23 cellular contexts compared by ENCODE assay signal in genomic region chr3:134186391-134186790, GRCh38.
"Had no signal": no experiment of that assay in that cellular context is flagged by ENCODE, and none has a peak within 500 bp of the region (broad histone marks: within the 10 kb centered on the region; RNA-seq: fewer than 3 reads in every experiment).

No MANE protein-coding gene starts in this region.

- H3K36me3 Mint-ChIP-seq: natural killer cell had no signal

- H3K4me3 ChIP-seq: cardiac muscle cell, gastrocnemius medialis, heart left ventricle, left ventricle myocardium inferior, pancreas, tibial nerve, vagina had no signal

- H3K27ac ChIP-seq: cardiac muscle cell, epithelial cell of prostate, gastrocnemius medialis, heart left ventricle, left ventricle myocardium inferior, neutrophil, pancreas, tibial nerve, vagina had no signal

- H3K4me1 Mint-ChIP-seq: activated CD4-positive, alpha-beta T cell treated with anti-CD3 and anti-CD28 coated beads, Interleukin-2, amount 10 ng/mL, durations not matched to agents 24 days and 14 days; activated T-helper 17 cell treated with anti-CD3 and anti-CD28 coated beads, Interleukin-2, amount 50 U/mL, for 72 hours; natural killer cell had no signal

- H3K9me3 Mint-ChIP-seq: activated CD4-positive, alpha-beta T cell treated with anti-CD3 and anti-CD28 coated beads, Interleukin-2, amount 10 ng/mL, durations not matched to agents 24 days and 14 days; activated CD8-positive, alpha-beta T cell treated with anti-CD3 and anti-CD28 coated beads for 36 hours; activated naive CD8-positive, alpha-beta T cell treated with anti-CD3 and anti-CD28 coated beads for 36 hours; activated T-helper 17 cell treated with anti-CD3 and anti-CD28 coated beads, Interleukin-2, amount 50 U/mL, for 72 hours; dendritic cell treated with granulocyte-macrophage colony-stimulating factor and Interleukin-4, amounts not matched to agents 40 ng/mL and 50 ng/mL, for 4 days; natural killer cell; stimulated activated naive CD8-positive, alpha-beta T cell treated with anti-CD3 and anti-CD28 coated beads, Interleukin-15, Interleukin-2, amounts not matched to agents 100 ng/mL and 50 ng/mL, for 24 hours had no signal

- H3K9me3 ChIP-seq: gastrocnemius medialis, heart left ventricle, left ventricle myocardium inferior, neutrophil, pancreas, tibial nerve, vagina had no signal

- H3K4me3 Mint-ChIP-seq: activated CD4-positive, alpha-beta T cell treated with anti-CD3 and anti-CD28 coated beads, Interleukin-2, amount 10 ng/mL, durations not matched to agents 24 days and 14 days; activated CD8-positive, alpha-beta T cell treated with anti-CD3 and anti-CD28 coated beads for 36 hours; activated naive CD8-positive, alpha-beta T cell treated with anti-CD3 and anti-CD28 coated beads for 36 hours; activated T-helper 17 cell treated with anti-CD3 and anti-CD28 coated beads, Interleukin-2, amount 50 U/mL, for 72 hours; dendritic cell treated with granulocyte-macrophage colony-stimulating factor and Interleukin-4, amounts not matched to agents 40 ng/mL and 50 ng/mL, for 4 days; natural killer cell; stimulated activated naive CD8-positive, alpha-beta T cell treated with anti-CD3 and anti-CD28 coated beads, Interleukin-15, Interleukin-2, amounts not matched to agents 100 ng/mL and 50 ng/mL, for 24 hours had no signal

- H3K27ac Mint-ChIP-seq: activated CD4-positive, alpha-beta T cell treated with anti-CD3 and anti-CD28 coated beads, Interleukin-2, amount 10 ng/mL, durations not matched to agents 24 days and 14 days; activated CD8-positive, alpha-beta T cell treated with anti-CD3 and anti-CD28 coated beads for 36 hours; activated naive CD8-positive, alpha-beta T cell treated with anti-CD3 and anti-CD28 coated beads for 36 hours; activated T-helper 17 cell treated with anti-CD3 and anti-CD28 coated beads, Interleukin-2, amount 50 U/mL, for 72 hours; dendritic cell treated with granulocyte-macrophage colony-stimulating factor and Interleukin-4, amounts not matched to agents 40 ng/mL and 50 ng/mL, for 4 days; natural killer cell; stimulated activated naive CD8-positive, alpha-beta T cell treated with anti-CD3 and anti-CD28 coated beads, Interleukin-15, Interleukin-2, amounts not matched to agents 100 ng/mL and 50 ng/mL, for 24 hours had no signal

- H3K27me3 Mint-ChIP-seq: activated CD4-positive, alpha-beta T cell treated with anti-CD3 and anti-CD28 coated beads, Interleukin-2, amount 10 ng/mL, durations not matched to agents 24 days and 14 days; activated CD8-positive, alpha-beta T cell treated with anti-CD3 and anti-CD28 coated beads for 36 hours; activated naive CD8-positive, alpha-beta T cell treated with anti-CD3 and anti-CD28 coated beads for 36 hours; activated T-helper 17 cell treated with anti-CD3 and anti-CD28 coated beads, Interleukin-2, amount 50 U/mL, for 72 hours; dendritic cell treated with granulocyte-macrophage colony-stimulating factor and Interleukin-4, amounts not matched to agents 40 ng/mL and 50 ng/mL, for 4 days; stimulated activated naive CD8-positive, alpha-beta T cell treated with anti-CD3 and anti-CD28 coated beads, Interleukin-15, Interleukin-2, amounts not matched to agents 100 ng/mL and 50 ng/mL, for 24 hours had no signal

- ATAC-seq: activated CD8-positive, alpha-beta T cell treated with anti-CD3 and anti-CD28 coated beads for 36 hours; activated T-helper 17 cell treated with anti-CD3 and anti-CD28 coated beads, Interleukin-2, amount 50 U/mL, for 72 hours; gastrocnemius medialis; natural killer cell; pancreas had no signal

- DNase-seq: activated CD4-positive, alpha-beta T cell treated with anti-CD3 and anti-CD28 coated beads, Interleukin-2, amount 10 ng/mL, durations not matched to agents 24 days and 14 days; activated CD4-positive, CD25-positive, alpha-beta regulatory T cell; activated CD8-positive, alpha-beta T cell treated with anti-CD3 and anti-CD28 coated beads for 36 hours; activated naive CD4-positive, alpha-beta T cell; activated naive CD8-positive, alpha-beta T cell treated with anti-CD3 and anti-CD28 coated beads for 36 hours; activated T-cell treated with anti-CD3 and anti-CD28 coated beads, Interleukin-2, amount 50 U/mL, for 1 hour; amygdala; effector memory CD4-positive, alpha-beta T cell; gastrocnemius medialis; heart left ventricle; left ventricle myocardium inferior; natural killer cell; pancreas; SW 1271; T-helper 2 cell had no signal

- H3K27me3 ChIP-seq: cardiac muscle cell, gastrocnemius medialis, heart left ventricle, neutrophil, pancreas, tibial nerve, vagina had no signal

- H3K4me1 ChIP-seq: gastrocnemius medialis, heart left ventricle, left ventricle myocardium inferior, pancreas, tibial nerve, vagina had no signal
